ENCODE assay signal across 1 cellular context in the genomic region with DNA sequence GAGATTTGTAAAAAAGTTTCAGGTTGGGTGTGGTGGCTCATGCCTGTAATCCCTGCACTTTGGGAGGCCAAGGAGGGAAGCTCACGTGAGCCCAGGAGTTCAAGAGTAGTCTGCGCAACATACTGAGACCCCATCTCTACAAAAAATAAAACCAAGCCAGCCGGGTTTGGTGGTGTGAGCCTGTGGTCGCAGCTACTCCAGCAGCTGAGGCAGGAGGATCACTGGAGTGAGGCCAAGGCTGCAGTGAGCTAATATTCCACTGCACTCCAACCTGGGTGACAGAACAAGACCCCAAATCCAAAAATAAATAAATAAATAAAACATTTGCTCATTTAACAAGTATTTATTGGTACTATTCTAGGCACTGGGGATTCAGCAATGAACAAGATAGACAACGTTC.
TF ChIP-seq lines count a peak whose summit lies in the region.

No MANE protein-coding gene starts in this region.

TF ChIP-seq in endothelial cell of umbilical vein, 7 proteins besides CTCF, POLR2A, EP300 and RAD21:
- TF ChIP-seq MYC (IDR thresholded peaks at IDR 0.05; ENCODE audit: low read depth, low read length) (no peak), GATA2 (IDR thresholded peaks at IDR 0.05; ENCODE audit: insufficient read depth, insufficient read length, low read depth, low read length) (no peak), JUN (IDR thresholded peaks at IDR 0.05; ENCODE audit: borderline replicate concordance, insufficient read depth, insufficient read length, low read depth) (no peak), FOS (IDR thresholded peaks at IDR 0.05; ENCODE audit: borderline replicate concordance, insufficient read depth, low read length) (no peak), EZH2 (IDR thresholded peaks at IDR 0.05; ENCODE audit: borderline replicate concordance, low read depth, low read length, severe bottlenecking) (no peak), MAX (IDR thresholded peaks at IDR 0.05; ENCODE audit: insufficient read depth, insufficient read length) (no peak), POLR2AphosphoS5 (IDR thresholded peaks at IDR 0.05; ENCODE audit: insufficient read depth, low read depth, low read length) (no peak)
